24 cellular contexts compared by ENCODE assay signal in genomic region chr12:71000748-71001147, GRCh38.
DNase-seq lines count a peak whose midpoint lies in the region; ATAC-seq, FAIRE-seq and TF ChIP-seq lines count a peak whose summit lies in the region.
"Had no signal": no experiment of that assay in that cellular context is flagged by ENCODE, and none has a peak within 500 bp of the region (broad histone marks: within the 10 kb centered on the region; RNA-seq: fewer than 3 reads in every experiment).

No MANE protein-coding gene starts in this region.

- no peaks in the 10 kb centered on the region for H3K9me3 Mint-ChIP-seq in MCF 10A (ENCODE audit: unreplicated experiment)
- H3K9me3 Mint-ChIP-seq in neural progenitor cell = no peaks in the 10 kb centered on the region
- H3K9me3 Mint-ChIP-seq: CD4-positive, alpha-beta T cell had no signal

- BruUV-seq in MCF 10A (replicated peaks; lab: Mats Ljungman, UMichigan) = no TSS peak

- no peaks in the 10 kb centered on the region for H3K79me2 ChIP-seq in neural progenitor cell (ENCODE audit: low read depth)

- CTCF ChIA-PET in MCF 10A (lab: Yijun Ruan, JAX) = interaction anchor here (0.6 to 1.3 kb wide), 4 partner anchors 11 to 1346 kb away, joined by 3 to 5 read pairs (median 4); no protein-coding TSS in a partner anchor

- FAIRE-seq in GM19239 (lab: Jason Lieb, UNC) = no peak
- FAIRE-seq: A549, D721Med, G401.6, GM12891, GM18507, HepG2 had no signal

- no peak overlapping the region for H3K4me2 ChIP-seq in neural progenitor cell
- H3K4me2 ChIP-seq: A549 had no signal

- no peak overlapping the region for H3K27ac ChIP-seq in breast epithelium
- peak overlapping the region; percentile 76 to 81 for H3K27ac ChIP-seq in ascending aorta
- peak overlapping the region; percentile 8 for H3K27ac ChIP-seq in neural progenitor cell
- peak overlapping the region; percentile 82 to 95 for H3K27ac ChIP-seq in aorta (ENCODE audit: low read depth in 1 of 2, low read length in 2 of 2)
- H3K27ac ChIP-seq: 22Rv1, A549, C4-2B had no signal

- H3K4me3 ChIP-seq in breast epithelium (no peak overlapping the region), ascending aorta (peak overlapping the region in 1 of 2 donors; percentile 15), neural progenitor cell (no peak overlapping the region), aorta (ENCODE audit: low read length in 2 of 2) (no peak overlapping the region)
- H3K4me3 ChIP-seq: A549 had no signal

- 3 to 5% methylated on average over 1 of the region's 1 CpG for WGBS in aorta, 2 donors

- intact Hi-C loops in MCF 10A (cut with micrococcal nuclease) (no loop called here), breast epithelium (cut with DNase I; ENCODE audit: low total_unique reads) (no loop called here), ascending aorta (cut with DNase I) (loop anchor here (10.0 kb wide), 1 partner anchor 756 kb away; the partner anchor contains the start of gene CNOT2), aorta (cut with DNase I) (no loop called here)

- no peak for TF ChIP-seq POLR2A in breast epithelium (IDR thresholded peaks at IDR 0.05)

- no peak overlapping the region for H3K4me3 Mint-ChIP-seq in MCF 10A (ENCODE audit: unreplicated experiment)
- H3K4me3 Mint-ChIP-seq in neural progenitor cell = no peak overlapping the region
- H3K4me3 Mint-ChIP-seq: CD4-positive, alpha-beta T cell; HFFc6; IgD-negative memory B cell had no signal

- no peaks in the 10 kb centered on the region for H4K20me1 ChIP-seq in neural progenitor cell (ENCODE audit: low read depth)

- no peak for DNase-seq in MCF 10A (ENCODE audit: unreplicated experiment)
- no peak for DNase-seq in breast epithelium (ENCODE audit: low spot score in 2 of 2)
- DNase-seq in ascending aorta (ENCODE audit: low spot score in 2 of 2) = no peak
- no peak for DNase-seq in neural progenitor cell (ENCODE audit: low spot score)
- DNase-seq in aorta = no peak
- no peak for DNase-seq in HPDE6-E6E7 (ENCODE audit: extremely low spot score)
- no peak for DNase-seq in GM19239 (ENCODE audit: insufficient read length, low spot score)
- DNase-seq: AML-193; Caco-2; CD4-positive, alpha-beta T cell; GOT3; H7; HFFc6 had no signal

- peak; percentile 70 for ATAC-seq in aorta (ENCODE audit: low FRiP score)
- no peak for ATAC-seq in GM21529 (IDR thresholded peaks at IDR 0.05; ENCODE audit: unreplicated experiment)
- ATAC-seq: A549, HCT116, HepG2 had no signal

- POLR2A ChIA-PET in MCF 10A (lab: Yijun Ruan, JAX) = no interaction called here

- H3K36me3 Mint-ChIP-seq in MCF 10A (ENCODE audit: insufficient read depth, unreplicated experiment) (no peaks in the 10 kb centered on the region), neural progenitor cell (no peaks in the 10 kb centered on the region)
- H3K36me3 Mint-ChIP-seq: IgD-negative memory B cell had no signal

- H3K4me1 ChIP-seq in breast epithelium = no peaks in the 10 kb centered on the region
- H3K4me1 ChIP-seq in ascending aorta = peaks cover 2 to 15% of the 10 kb centered on the region in 2 donors
- H3K4me1 ChIP-seq in neural progenitor cell = peaks cover 9% of the 10 kb centered on the region
- peaks cover 0 to 11% of the 10 kb centered on the region in 2 donors for H3K4me1 ChIP-seq in aorta (ENCODE audit: control insufficient read depth in 1 of 2, insufficient read depth in 2 of 2, low read length in 2 of 2)
- H3K4me1 ChIP-seq: A549, Caco-2 had no signal

- no peaks in the 10 kb centered on the region for H3K36me3 ChIP-seq in breast epithelium
- no peaks in the 10 kb centered on the region for H3K36me3 ChIP-seq in ascending aorta
- no peaks in the 10 kb centered on the region for H3K36me3 ChIP-seq in neural progenitor cell
- H3K36me3 ChIP-seq in aorta (ENCODE audit: control insufficient read depth in 1 of 2, insufficient read depth in 2 of 2, low read length in 1 of 2) = no peaks in the 10 kb centered on the region

- H3K9me3 ChIP-seq in breast epithelium = no peaks in the 10 kb centered on the region
- H3K9me3 ChIP-seq in ascending aorta = no peaks in the 10 kb centered on the region
- H3K9me3 ChIP-seq in neural progenitor cell (ENCODE audit: low read depth) = no peaks in the 10 kb centered on the region
- H3K9me3 ChIP-seq in aorta (ENCODE audit: control insufficient read depth, low read length) = no peaks in the 10 kb centered on the region
- H3K9me3 ChIP-seq: A549, Caco-2 had no signal

- H3K4me1 Mint-ChIP-seq in MCF 10A (ENCODE audit: insufficient read depth, unreplicated experiment) = peaks cover 8% of the 10 kb centered on the region
- H3K4me1 Mint-ChIP-seq in neural progenitor cell = peaks cover 4% of the 10 kb centered on the region
- H3K4me1 Mint-ChIP-seq: IgD-negative memory B cell had no signal

- H3K27me3 Mint-ChIP-seq in MCF 10A (ENCODE audit: insufficient read depth, unreplicated experiment) = no peaks in the 10 kb centered on the region
- H3K27me3 Mint-ChIP-seq in neural progenitor cell (ENCODE audit: insufficient read depth, low read depth) = no peaks in the 10 kb centered on the region
- H3K27me3 Mint-ChIP-seq: CD4-positive, alpha-beta T cell; IgD-negative memory B cell had no signal

- H3F3A ChIP-seq in neural progenitor cell (ENCODE audit: low read depth) = peaks cover 7% of the 10 kb centered on the region

- no peak overlapping the region for H3K9ac ChIP-seq in neural progenitor cell

- H3K27ac Mint-ChIP-seq in MCF 10A (ENCODE audit: low read depth, unreplicated experiment) = peak overlapping the region; percentile 4
- H3K27ac Mint-ChIP-seq in neural progenitor cell = no peak overlapping the region
- H3K27ac Mint-ChIP-seq: CD4-positive, alpha-beta T cell; HFFc6; IgD-negative memory B cell had no signal

- H3K27me3 ChIP-seq in breast epithelium (no peaks in the 10 kb centered on the region), ascending aorta (no peaks in the 10 kb centered on the region), neural progenitor cell (no peaks in the 10 kb centered on the region), aorta (ENCODE audit: control insufficient read depth in 1 of 2, insufficient read depth in 2 of 2, low read length in 1 of 2) (no peaks in the 10 kb centered on the region)

- TF ChIP-seq CTCF in MCF 10A (IDR thresholded peaks at IDR 0.05; ENCODE audit: unreplicated experiment) (no peak), breast epithelium (IDR thresholded peaks at IDR 0.05) (no peak), ascending aorta (IDR thresholded peaks at IDR 0.05) (no peak), neural progenitor cell (IDR thresholded peaks at IDR 0.05) (no peak)

- H2AFZ ChIP-seq in neural progenitor cell (replicated peaks) = no peak overlapping the region

Comparison
In these comparisons a context has a peak if more than half of its experiments do, and no peak if none do; other contexts are left out.
1. H3K27ac ChIP-seq: peak in ascending aorta (2 of 2), neural progenitor cell (single experiment) and aorta (2 of 2); none in breast epithelium (0 of 2).